8 cellular contexts compared by ENCODE assay signal in genomic region chr19:11346104-11346940, GRCh38. TPM values are rescaled to one million over a fixed set of nuclear protein-coding genes. Genes with fewer than 3 reads are reported as not detected.
DNase-seq lines count a peak whose midpoint lies in the region; ATAC-seq, FAIRE-seq and TF ChIP-seq lines count a peak whose summit lies in the region.

A gene with protein sequence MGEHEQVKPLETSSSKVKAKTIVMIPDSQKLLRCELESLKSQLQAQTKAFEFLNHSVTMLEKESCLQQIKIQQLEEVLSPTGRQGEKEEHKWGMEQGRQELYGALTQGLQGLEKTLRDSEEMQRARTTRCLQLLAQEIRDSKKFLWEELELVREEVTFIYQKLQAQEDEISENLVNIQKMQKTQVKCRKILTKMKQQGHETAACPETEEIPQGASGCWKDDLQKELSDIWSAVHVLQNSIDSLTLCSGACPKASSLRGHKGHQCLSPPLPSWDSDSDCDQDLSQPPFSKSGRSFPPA (plus strand): TSS chr19:11346519. CDS start chr19:11346607, 88 bp downstream.
TSS of gene TMEM205 (minus strand) at chr19:11346268. CDS start at chr19:11345619, 649 bp downstream.

- H3K36me3 Mint-ChIP-seq in activated naive CD8-positive, alpha-beta T cell treated with anti-CD3 and anti-CD28 coated beads, Interleukin-2, amount 50 U/mL, for 24 hours (ENCODE audit: low read depth), result no peaks in the 10 kb centered on the region

- peak within 1 kb of the TSS; percentile 93 for H3K4me3 Mint-ChIP-seq in activated naive CD8-positive, alpha-beta T cell treated with anti-CD3 and anti-CD28 coated beads, Interleukin-2, amount 50 U/mL, for 24 hours

- peaks cover 4% of the 10 kb centered on the region for H3K9me3 Mint-ChIP-seq in activated naive CD8-positive, alpha-beta T cell treated with anti-CD3 and anti-CD28 coated beads, Interleukin-2, amount 50 U/mL, for 24 hours

- WGBS in pancreas, 2 donors, result 0 to 1% methylated on average over 50 of the region's 50 CpGs

- H3K4me1 ChIP-seq in pancreas (peaks cover 0 to 20% (median 9%) of the 10 kb centered on the region in 3 donors), tibial artery (peaks cover 0 to 37% (median 32%) of the 10 kb centered on the region in 4 donors)

- H3K9me3 ChIP-seq in pancreas (no peaks in the 10 kb centered on the region), tibial artery (no peaks in the 10 kb centered on the region)

- H3K36me3 ChIP-seq in pancreas, result no peaks in the 10 kb centered on the region
- peaks cover 0 to 23% (median 13%) of the 10 kb centered on the region in 3 donors for H3K36me3 ChIP-seq in tibial artery

- no peaks in the 10 kb centered on the region for H3K27me3 Mint-ChIP-seq in activated naive CD8-positive, alpha-beta T cell treated with anti-CD3 and anti-CD28 coated beads, Interleukin-2, amount 50 U/mL, for 24 hours

- peaks cover 27% of the 10 kb centered on the region for H3K4me1 Mint-ChIP-seq in activated naive CD8-positive, alpha-beta T cell treated with anti-CD3 and anti-CD28 coated beads, Interleukin-2, amount 50 U/mL, for 24 hours

- peak; percentile 95 to 100 (median 100) for DNase-seq in NCI-H1417 (lab: John Stamatoyannopoulos, UW)
- peak; percentile 99 for DNase-seq in SW480 (ENCODE audit: low spot score)
- DNase-seq in activated naive CD8-positive, alpha-beta T cell treated with anti-CD3 and anti-CD28 coated beads, Interleukin-2, amount 50 U/mL, for 24 hours, result peak; percentile 97
- DNase-seq in Right ventricle myocardium superior, result peak; percentile 98
- DNase-seq in pancreas, result peak; percentile 94 to 100 (median 99)
- peak; percentile 98 to 100 for DNase-seq in tibial artery

- H3K27ac ChIP-seq in pancreas (peak within 1 kb of the TSS; percentile 63 to 87 (median 74)), tibial artery (peak within 1 kb of the TSS; percentile 88 to 94)

- H3K27me3 ChIP-seq in pancreas (no peaks in the 10 kb centered on the region), tibial artery (no peaks in the 10 kb centered on the region)

- H3K4me3 ChIP-seq in pancreas, result peak within 1 kb of the TSS; percentile 51 to 71 (median 66)
- H3K4me3 ChIP-seq in tibial artery, result peak within 1 kb of the TSS; percentile 83 to 85

- intact Hi-C loops in Right ventricle myocardium superior (cut with DNase I) (no loop called here), pancreas (cut with DNase I) (no loop called here), tibial artery (cut with DNase I; ENCODE audit: low total_unique reads) (loop anchor here (5.0 kb wide), 1 partner anchor 36 kb away; the partner anchor contains the start of gene EPOR)

- TF ChIP-seq CTCF in GM12873 (IDR thresholded peaks at IDR 0.05; ENCODE audit: insufficient read depth, low read depth, low read length, missing control alignments) (peak; percentile 32), pancreas (IDR thresholded peaks at IDR 0.05) (no peak), tibial artery (IDR thresholded peaks at IDR 0.05) (peak in 1 of 2 experiments; percentile 21)

- ATAC-seq in HG02759 (IDR thresholded peaks at IDR 0.05; ENCODE audit: unreplicated experiment) (peak; percentile 92), Right ventricle myocardium superior (ENCODE audit: poor library complexity) (peak; percentile 96), pancreas (peak; percentile 86 to 92 (median 90))
- peak; percentile 98 for ATAC-seq in activated naive CD8-positive, alpha-beta T cell treated with anti-CD3 and anti-CD28 coated beads, Interleukin-2, amount 50 U/mL, for 24 hours

- H3K27ac Mint-ChIP-seq in activated naive CD8-positive, alpha-beta T cell treated with anti-CD3 and anti-CD28 coated beads, Interleukin-2, amount 50 U/mL, for 24 hours, result peak within 1 kb of the TSS; percentile 82

- peak; percentile 98 for FAIRE-seq in pancreas (lab: Jason Lieb, UNC)

RNA-seq across cellular contexts. Expression of the first gene that starts in this region (rescaled TPM):
- 18.8 TPM for total RNA-seq in Right ventricle myocardium superior
- total RNA-seq in pancreas, result 10 to 100 TPM; 11.6 to 21.1 (median 14.1) TPM
- polyA plus RNA-seq in pancreas, result 100 to 1,000 TPM in 1 of 2 donors, 10 to 100 TPM in 1; 86.6 to 106 TPM

RNA-seq across cellular contexts. Expression of gene TMEM205, which starts in this region (rescaled TPM):
- 105 TPM for total RNA-seq in Right ventricle myocardium superior
- total RNA-seq in pancreas, result 10 to 100 TPM; 41.4 to 69.2 (median 53.0) TPM
- 100 to 1,000 TPM in 1 of 2 donors, 10 to 100 TPM in 1; 84.5 to 175 TPM for polyA plus RNA-seq in pancreas

Comparison
In these comparisons a context has a peak if more than half of its experiments do, and no peak if none do; other contexts are left out.
1. Peak in every context shown above with its lines: DNase-seq, ATAC-seq, H3K4me3 ChIP-seq and H3K27ac ChIP-seq.